21 cellular contexts compared by ENCODE assay signal in genomic region chrX:74372272-74372671, GRCh38.
"Had no signal": no experiment of that assay in that cellular context is flagged by ENCODE, and none has a peak within 500 bp of the region (broad histone marks: within the 10 kb centered on the region; RNA-seq: fewer than 3 reads in every experiment).

No MANE protein-coding gene starts in this region.

- H3K27ac ChIP-seq: coronary artery, gastrocnemius medialis, left ventricle myocardium inferior, parathyroid adenoma, prostate gland, right lobe of liver, thoracic aorta, transverse colon had no signal

- ATAC-seq: esophagus mucosa; gastrocnemius medialis; right lobe of liver; stimulated activated effector memory CD8-positive, alpha-beta T cell treated with anti-CD3 and anti-CD28 coated beads, Interleukin-12 subunit alpha, Interleukin-12 subunit beta, amount 100 ng/mL, for 72 hours; stimulated activated naive CD8-positive, alpha-beta T cell treated with anti-CD3 and anti-CD28 coated beads, Interleukin-15, amount 100 ng/mL, for 72 hours had no signal

- H3K36me3 ChIP-seq: gastrocnemius medialis, left ventricle myocardium inferior, prostate gland, right lobe of liver, thoracic aorta, transverse colon had no signal

- H3K4me1 ChIP-seq: gastrocnemius medialis, left ventricle myocardium inferior, parathyroid adenoma, prostate gland, right lobe of liver, transverse colon had no signal

- H3K4me3 ChIP-seq: coronary artery, gastrocnemius medialis, left ventricle myocardium inferior, lung, prostate gland, right lobe of liver, thoracic aorta, transverse colon had no signal

- H3K79me2 ChIP-seq: parathyroid adenoma had no signal

- DNase-seq: effector CD4-positive, alpha-beta T cell; endodermal cell; gastrocnemius medialis; islet precursor cell; left ventricle myocardium inferior; mesendoderm; naive B cell; occipital lobe; right lobe of liver; stimulated activated CD4-positive, alpha-beta T cell treated with anti-CD3 and anti-CD28 coated beads, Interleukin-4, amount 100 ng/mL, for 1 hour; stimulated activated CD8-positive, alpha-beta memory T cell treated with anti-CD3 and anti-CD28 coated beads, Interleukin-4, amount 100 ng/mL, for 48 hours; stimulated activated naive CD8-positive, alpha-beta T cell treated with anti-CD3 and anti-CD28 coated beads, Interleukin-15, amount 100 ng/mL, for 72 hours; transverse colon had no signal

- FAIRE-seq: endothelial cell of umbilical vein had no signal

- H3K27me3 ChIP-seq: gastrocnemius medialis, transverse colon had no signal

- H3K9ac ChIP-seq: parathyroid adenoma had no signal

- H2AFZ ChIP-seq: parathyroid adenoma had no signal

- H3K9me3 ChIP-seq: gastrocnemius medialis, left ventricle myocardium inferior, prostate gland, right lobe of liver, thoracic aorta, transverse colon had no signal
